28 cellular contexts compared by ENCODE assay signal in genomic region chr6:7441048-7441775, GRCh38. TPM values are rescaled to one million over a fixed set of nuclear protein-coding genes. Genes with fewer than 3 reads are reported as not detected.
"Had no signal": no experiment of that assay in that cellular context is flagged by ENCODE, and none has a peak within 500 bp of the region (broad histone marks: within the 10 kb centered on the region; RNA-seq: fewer than 3 reads in every experiment).

No MANE protein-coding gene starts in this region.

- H3K4me1 Mint-ChIP-seq: activated T-helper 17 cell treated with anti-CD3 and anti-CD28 coated beads, Interleukin-2, amount 50 U/mL, for 72 hours had no signal

- H3K4me3 Mint-ChIP-seq: activated T-cell treated with anti-CD3 and anti-CD28 coated beads, Interleukin-2, amount 50 U/mL, for 4 hours; activated T-helper 17 cell treated with anti-CD3 and anti-CD28 coated beads, Interleukin-2, amount 50 U/mL, for 72 hours; effector memory CD8-positive, alpha-beta T cell; nephron progenitor cell; stimulated activated effector memory CD8-positive, alpha-beta T cell treated with anti-CD3 and anti-CD28 coated beads, Interleukin-12 subunit alpha, Interleukin-12 subunit beta, amount 100 ng/mL, for 72 hours; stimulated activated naive CD8-positive, alpha-beta T cell treated with anti-CD3 and anti-CD28 coated beads, Interleukin-15, Interleukin-2, amounts not matched to agents 100 ng/mL and 50 ng/mL, for 24 hours; T-helper 1 cell treated with Interleukin-12 subunit alpha and Interleukin-12 subunit beta and Interleukin-4 antibody, amounts not matched to agents 30 μg/mL and 1 μg/mL, for 36 hours had no signal

- DNase-seq: activated CD4-positive, alpha-beta T cell treated with anti-CD3 and anti-CD28 coated beads for 4 hours; activated CD4-positive, alpha-beta T cell treated with anti-CD3 and anti-CD28 coated beads, Interleukin-2, amount 50 U/mL, for 4 hours; activated T-cell treated with anti-CD3 and anti-CD28 coated beads, Interleukin-2, amount 50 U/mL, for 4 hours; body of pancreas; cortex of kidney; effector memory CD8-positive, alpha-beta T cell; erythroblast; gastrocnemius medialis; glutamatergic neuron; islet precursor cell; left ventricle myocardium inferior; nephron progenitor cell; right cardiac atrium; stimulated activated CD4-positive, alpha-beta T cell treated with anti-CD3 and anti-CD28 coated beads, Interleukin-12 subunit alpha, Interleukin-12 subunit beta, amount 100 ng/mL, for 4 hours; stimulated activated CD4-positive, alpha-beta T cell treated with anti-CD3 and anti-CD28 coated beads, Interleukin-4, amount 100 ng/mL, for 24 hours; T-helper 9 cell; trophoblast cell had no signal

- ATAC-seq: activated naive CD4-positive, alpha-beta T cell treated with anti-CD3 and anti-CD28 coated beads, Interleukin-2, amount 50 U/mL, for 72 hours; activated T-cell treated with anti-CD3 and anti-CD28 coated beads, Interleukin-2, amount 50 U/mL, for 4 hours; activated T-helper 17 cell treated with anti-CD3 and anti-CD28 coated beads, Interleukin-2, amount 50 U/mL, for 72 hours; body of pancreas; effector memory CD8-positive, alpha-beta T cell; gastrocnemius medialis; right cardiac atrium had no signal

- H3K4me1 ChIP-seq: body of pancreas, gastrocnemius medialis, left ventricle myocardium inferior had no signal

- H3K4me3 ChIP-seq: body of pancreas, gastrocnemius medialis, left ventricle myocardium inferior, lung, thoracic aorta had no signal

- H3K36me3 Mint-ChIP-seq: activated naive CD4-positive, alpha-beta T cell treated with anti-CD3 and anti-CD28 coated beads, Interleukin-2, amount 50 U/mL, for 72 hours; stimulated activated effector memory CD8-positive, alpha-beta T cell treated with anti-CD3 and anti-CD28 coated beads, Interleukin-12 subunit alpha, Interleukin-12 subunit beta, amount 100 ng/mL, for 72 hours had no signal

- H3K27ac ChIP-seq: body of pancreas, gastrocnemius medialis, left ventricle myocardium inferior, thoracic aorta, VCaP had no signal

- H3K36me3 ChIP-seq: gastrocnemius medialis, left ventricle myocardium inferior, thoracic aorta had no signal

- H3K27ac Mint-ChIP-seq: activated T-helper 17 cell treated with anti-CD3 and anti-CD28 coated beads, Interleukin-2, amount 50 U/mL, for 72 hours; effector memory CD8-positive, alpha-beta T cell; stimulated activated effector memory CD8-positive, alpha-beta T cell treated with anti-CD3 and anti-CD28 coated beads, Interleukin-12 subunit alpha, Interleukin-12 subunit beta, amount 100 ng/mL, for 72 hours; stimulated activated naive CD8-positive, alpha-beta T cell treated with anti-CD3 and anti-CD28 coated beads, Interleukin-15, Interleukin-2, amounts not matched to agents 100 ng/mL and 50 ng/mL, for 24 hours; T-helper 1 cell treated with Interleukin-12 subunit alpha and Interleukin-12 subunit beta and Interleukin-4 antibody, amounts not matched to agents 30 μg/mL and 1 μg/mL, for 36 hours had no signal

- H3K9me3 ChIP-seq: body of pancreas, gastrocnemius medialis, thoracic aorta had no signal

- H3K9me3 Mint-ChIP-seq: activated T-cell treated with anti-CD3 and anti-CD28 coated beads, Interleukin-2, amount 50 U/mL, for 4 hours; effector memory CD8-positive, alpha-beta T cell; stimulated activated effector memory CD8-positive, alpha-beta T cell treated with anti-CD3 and anti-CD28 coated beads, Interleukin-12 subunit alpha, Interleukin-12 subunit beta, amount 100 ng/mL, for 72 hours; stimulated activated naive CD8-positive, alpha-beta T cell treated with anti-CD3 and anti-CD28 coated beads, Interleukin-15, Interleukin-2, amounts not matched to agents 100 ng/mL and 50 ng/mL, for 24 hours; T-helper 1 cell treated with Interleukin-12 subunit alpha and Interleukin-12 subunit beta and Interleukin-4 antibody, amounts not matched to agents 30 μg/mL and 1 μg/mL, for 36 hours had no signal

- H3K27me3 ChIP-seq: body of pancreas had no signal

RNA-seq across cellular contexts. Expression of gene CAGE1, which starts 51.7 kb away (rescaled TPM):
- total RNA-seq: cardiac septum, gastrocnemius medialis, left ventricle myocardium inferior, mucosa of gallbladder, subcutaneous adipose tissue, thoracic aorta had no signal
- polyA plus RNA-seq: lung, right cardiac atrium had no signal
